ENCODE assay signal across 20 cellular contexts in the genomic region with DNA sequence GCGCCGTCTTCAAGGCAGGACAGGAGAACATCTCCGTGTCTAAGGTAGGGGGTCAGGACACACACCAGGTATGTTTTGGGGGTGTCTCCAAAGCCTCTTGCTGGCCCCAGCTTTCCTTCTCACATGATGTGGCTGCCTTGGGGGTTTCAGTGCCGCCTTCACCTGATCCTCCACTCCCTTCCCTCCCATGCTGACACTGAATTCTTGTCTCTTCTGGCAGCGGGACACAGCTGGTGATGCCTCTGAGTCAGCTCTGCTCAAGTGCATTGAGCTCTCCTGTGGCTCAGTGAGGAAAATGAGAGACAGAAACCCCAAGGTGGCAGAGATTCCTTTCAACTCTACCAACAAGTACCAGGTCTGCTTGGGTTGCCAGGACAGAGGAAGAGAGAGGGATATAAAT. TPM values are rescaled to one million over a fixed set of nuclear protein-coding genes. Genes with fewer than 3 reads are reported as not detected.
DNase-seq lines count a peak whose midpoint lies in the region; ATAC-seq, FAIRE-seq and TF ChIP-seq lines count a peak whose summit lies in the region.
"Had no signal": no experiment of that assay in that cellular context is flagged by ENCODE, and none has a peak within 500 bp of the region (broad histone marks: within the 10 kb centered on the region; RNA-seq: fewer than 3 reads in every experiment).

No MANE protein-coding gene starts in this region.

- H3K4me3 ChIP-seq in bronchial epithelial cell (ENCODE audit: low read depth, low read length) = no peak overlapping the region
- no peak overlapping the region for H3K4me3 ChIP-seq in upper lobe of right lung
- H3K4me3 ChIP-seq in uterus = no peak overlapping the region
- H3K4me3 ChIP-seq: HAP-1, hepatocyte, left lung had no signal

- H3K9me3 ChIP-seq in upper lobe of right lung = no peaks in the 10 kb centered on the region
- no peaks in the 10 kb centered on the region for H3K9me3 ChIP-seq in uterus
- H3K9me3 ChIP-seq: HAP-1, left lung had no signal

- H3K27ac ChIP-seq in layer of hippocampus (ENCODE audit: low read depth, low read length) = peak overlapping the region; percentile 38
- no peak overlapping the region for H3K27ac ChIP-seq in upper lobe of right lung
- no peak overlapping the region for H3K27ac ChIP-seq in uterus
- H3K27ac ChIP-seq: left lung had no signal

- FAIRE-seq in bronchial epithelial cell (lab: Jason Lieb, UNC) = peak; percentile 7

- DNase-seq in cardiac septum (ENCODE audit: low spot score) (peak; percentile 67), left ventricle myocardium superior (no peak), bronchial epithelial cell (ENCODE audit: low read depth) (no peak), upper lobe of right lung (peak; percentile 28), NCI-H128 (lab: John Stamatoyannopoulos, UW; ENCODE audit: unreplicated experiment) (no peak), uterus (no peak)
- DNase-seq: activated CD4-positive, alpha-beta T cell treated with anti-CD3 and anti-CD28 coated beads, Interleukin-2, amount 10 ng/mL, durations not matched to agents 7 days and 5 days; Calu3; left lung; NCI-H187 treated with DMSO at 0.1 percent for 48 hours; NCI-H82; retina; stimulated activated CD8-positive, alpha-beta memory T cell treated with anti-CD3 and anti-CD28 coated beads, Interleukin-4, amount 100 ng/mL, for 48 hours had no signal

- intact Hi-C loops in cardiac septum (cut with DNase I) (no loop called here), left ventricle myocardium superior (cut with micrococcal nuclease) (no loop called here), upper lobe of right lung (cut with DNase I) (no loop called here), uterus (cut with DNase I; ENCODE audit: low total_unique reads) (no loop called here)

- no peak for TF ChIP-seq POLR2A in uterus (IDR thresholded peaks at IDR 0.05)

- ATAC-seq in left ventricle myocardium superior (no peak), upper lobe of right lung (no peak), HG03457 (IDR thresholded peaks at IDR 0.05; ENCODE audit: unreplicated experiment) (no peak)
- ATAC-seq: left lung; natural killer cell treated with Interleukin-12 subunit alpha and Interleukin-12 subunit beta and Interleukin-15 and Interleukin-18, amount 100 ng/mL, for 72 hours had no signal

- H3K27me3 ChIP-seq in bronchial epithelial cell (ENCODE audit: control insufficient read depth, insufficient read depth, low read length) (peaks cover 2% of the 10 kb centered on the region), layer of hippocampus (ENCODE audit: control insufficient read depth, insufficient read depth, low read length) (no peaks in the 10 kb centered on the region), upper lobe of right lung (no peaks in the 10 kb centered on the region), uterus (no peaks in the 10 kb centered on the region)
- H3K27me3 ChIP-seq: hepatocyte, left lung had no signal

- H3K36me3 ChIP-seq in bronchial epithelial cell (ENCODE audit: control insufficient read depth, insufficient read depth, low read length) = no peaks in the 10 kb centered on the region
- no peaks in the 10 kb centered on the region for H3K36me3 ChIP-seq in upper lobe of right lung
- no peaks in the 10 kb centered on the region for H3K36me3 ChIP-seq in uterus
- H3K36me3 ChIP-seq: HAP-1, left lung had no signal

- H3K4me1 ChIP-seq in upper lobe of right lung (peaks cover 7% of the 10 kb centered on the region), uterus (no peaks in the 10 kb centered on the region)
- H3K4me1 ChIP-seq: HAP-1 had no signal

- TF ChIP-seq CTCF in bronchial epithelial cell (IDR thresholded peaks at IDR 0.05; ENCODE audit: insufficient read depth, low read length, severe bottlenecking) (no peak), upper lobe of right lung (IDR thresholded peaks at IDR 0.05) (no peak), uterus (IDR thresholded peaks at IDR 0.05) (no peak)

RNA-seq across cellular contexts. Expression of a gene that starts 13.5 kb away (rescaled TPM):
- total RNA-seq in cardiac septum (147 TPM), left ventricle myocardium superior (243 TPM), bronchial epithelial cell (not detected in 2 replicates), upper lobe of right lung (5.6 TPM), uterus (10 to 100 TPM in 3 of 4 donors, 1 to 10 TPM in 1; 1.2 to 36.8 (median 13.4) TPM)
- total RNA-seq: activated CD4-positive, alpha-beta T cell treated with anti-CD3 and anti-CD28 coated beads, Interleukin-2, amount 10 ng/mL, durations not matched to agents 7 days and 5 days; Calu3; natural killer cell treated with Interleukin-12 subunit alpha and Interleukin-12 subunit beta and Interleukin-15 and Interleukin-18, amount 100 ng/mL, for 72 hours; T-helper 2 cell treated with Interferon-gamma antibody and Interleukin-4, amounts not matched to agents 100 ng/mL and 5 ng/mL, for 36 hours had no signal

RNA-seq across cellular contexts. Expression of a gene that starts 22.4 kb away (rescaled TPM):
- total RNA-seq in cardiac septum = 1.0 TPM
- not detected for total RNA-seq in left ventricle myocardium superior
- not detected in 2 replicates for total RNA-seq in bronchial epithelial cell
- 0.96 TPM for total RNA-seq in upper lobe of right lung
- total RNA-seq in uterus = 1 to 10 TPM in 1 of 4 donors, not detected in 3; 1.5 TPM
- total RNA-seq: activated CD4-positive, alpha-beta T cell treated with anti-CD3 and anti-CD28 coated beads, Interleukin-2, amount 10 ng/mL, durations not matched to agents 7 days and 5 days; Calu3; chondrocyte; left lung; natural killer cell treated with Interleukin-12 subunit alpha and Interleukin-12 subunit beta and Interleukin-15 and Interleukin-18, amount 100 ng/mL, for 72 hours; T-helper 2 cell treated with Interferon-gamma antibody and Interleukin-4, amounts not matched to agents 100 ng/mL and 5 ng/mL, for 36 hours had no signal

RNA-seq across cellular contexts. Expression of a gene that starts 30.6 kb away (rescaled TPM):
- total RNA-seq in cardiac septum (29.7 TPM), left ventricle myocardium superior (19.2 TPM), bronchial epithelial cell (42.6 and 57.0 TPM in 2 replicates), upper lobe of right lung (37.5 TPM), uterus (10 to 100 TPM in 3 of 4 donors, 1 to 10 TPM in 1; 5.4 to 41.4 (median 26.9) TPM)

RNA-seq across cellular contexts. Expression of a gene that starts 47.7 kb away (rescaled TPM):
- total RNA-seq in cardiac septum (not detected), left ventricle myocardium superior (not detected), bronchial epithelial cell (under 0.01 and 0.13 TPM in 2 replicates), upper lobe of right lung (not detected), uterus (under 1 TPM in 1 of 4 donors, not detected in 3; 0.28 TPM)
- total RNA-seq: activated CD4-positive, alpha-beta T cell treated with anti-CD3 and anti-CD28 coated beads, Interleukin-2, amount 10 ng/mL, durations not matched to agents 7 days and 5 days; Calu3; chondrocyte; hepatocyte; left lung; natural killer cell treated with Interleukin-12 subunit alpha and Interleukin-12 subunit beta and Interleukin-15 and Interleukin-18, amount 100 ng/mL, for 72 hours; T-helper 2 cell treated with Interferon-gamma antibody and Interleukin-4, amounts not matched to agents 100 ng/mL and 5 ng/mL, for 36 hours had no signal

RNA-seq across cellular contexts. Expression of a gene that starts 59.1 kb away (rescaled TPM):
- 0.05 TPM for total RNA-seq in cardiac septum
- not detected for total RNA-seq in left ventricle myocardium superior
- not detected in 2 replicates for total RNA-seq in bronchial epithelial cell
- not detected for total RNA-seq in upper lobe of right lung
- total RNA-seq in uterus = under 1 TPM in 1 of 4 donors, not detected in 3; 0.58 TPM
- total RNA-seq: activated CD4-positive, alpha-beta T cell treated with anti-CD3 and anti-CD28 coated beads, Interleukin-2, amount 10 ng/mL, durations not matched to agents 7 days and 5 days; Calu3; chondrocyte; hepatocyte; T-helper 2 cell treated with Interferon-gamma antibody and Interleukin-4, amounts not matched to agents 100 ng/mL and 5 ng/mL, for 36 hours had no signal

Comparison
In these comparisons a context has a peak if more than half of its experiments do, and no peak if none do; other contexts are left out.
1. DNase-seq: peak in cardiac septum (single experiment) and upper lobe of right lung (single experiment); none in left ventricle myocardium superior (single experiment), bronchial epithelial cell (single experiment), NCI-H128 (single experiment) and uterus (0 of 2).